In genomic region chr1:205456383-205456867, GRCh38 we compare ENCODE assay signal across 12 cellular contexts. TPM values are rescaled to one million over a fixed set of nuclear protein-coding genes. Genes with fewer than 3 reads are reported as not detected.
DNase-seq lines count a peak whose midpoint lies in the region; ATAC-seq, FAIRE-seq and TF ChIP-seq lines count a peak whose summit lies in the region.
"Had no signal": no experiment of that assay in that cellular context is flagged by ENCODE, and none has a peak within 500 bp of the region (broad histone marks: within the 10 kb centered on the region; RNA-seq: fewer than 3 reads in every experiment).

No MANE protein-coding gene starts in this region.

- H3K36me3 Mint-ChIP-seq in nephron progenitor cell (ENCODE audit: low read depth) = no peaks in the 10 kb centered on the region

- H3K36me3 ChIP-seq in HUES6 (ENCODE audit: control insufficient read depth, insufficient read depth, low read length) (peaks cover 8% of the 10 kb centered on the region; the same call in 1 of the 2 replicates), small intestine (ENCODE audit: control insufficient read depth in 2 of 2, insufficient read depth in 2 of 2, low read length in 2 of 2) (no peaks in the 10 kb centered on the region)

- H3K27me3 Mint-ChIP-seq in nephron progenitor cell (ENCODE audit: low read depth, poor library complexity) = peaks cover 32% of the 10 kb centered on the region

- peak overlapping the region; percentile 72; the same call in 1 of the 2 replicates for H3K27ac ChIP-seq in HUES6 (ENCODE audit: low read depth, low read length)
- no peak overlapping the region for H3K27ac ChIP-seq in small intestine (ENCODE audit: low read depth in 1 of 2, low read length in 1 of 2)

- peak overlapping the region; percentile 92 for H3K4me3 Mint-ChIP-seq in nephron progenitor cell

- H3K4me1 ChIP-seq in HUES6 (ENCODE audit: control insufficient read depth, insufficient read depth, low read length) (peaks cover 42% of the 10 kb centered on the region), small intestine (ENCODE audit: control insufficient read depth in 2 of 2, insufficient read depth in 1 of 2, low read depth in 1 of 2, low read length in 1 of 2) (peaks cover 0 to 7% of the 10 kb centered on the region in 2 donors)

- H3K9me3 ChIP-seq in HUES6 (ENCODE audit: control insufficient read depth, insufficient read depth, low read depth, low read length) = no peaks in the 10 kb centered on the region
- H3K9me3 ChIP-seq in small intestine (ENCODE audit: control insufficient read depth, low read depth) = no peaks in the 10 kb centered on the region

- peak overlapping the region; percentile 92 for H3K4me3 ChIP-seq in HUES6 (ENCODE audit: low read depth, low read length)
- peak overlapping the region in 1 of 2 donors; percentile 42 for H3K4me3 ChIP-seq in small intestine (ENCODE audit: low read depth in 1 of 2, low read length in 2 of 2)

- no peak overlapping the region for H3K27ac Mint-ChIP-seq in nephron progenitor cell

- H3K9me3 Mint-ChIP-seq in nephron progenitor cell = no peaks in the 10 kb centered on the region

- TF ChIP-seq CTCF in nephron progenitor cell (IDR thresholded peaks at IDR 0.05) = peak; percentile 9

- peak overlapping the region; percentile 85 for H3K9ac ChIP-seq in HUES6 (ENCODE audit: low read length)

- DNase-seq in D341Med (ENCODE audit: low spot score) (peak; percentile 75), cerebellar cortex (ENCODE audit: low spot score) (peak; percentile 58), nephron progenitor cell (peak; percentile 45), small intestine (no peak), mesenteric fat pad (ENCODE audit: low spot score) (no peak)
- no peak for DNase-seq in stimulated activated CD4-positive, alpha-beta T cell treated with anti-CD3 and anti-CD28 coated beads, Interleukin-2, amount 100 ng/mL, for 48 hours

- ATAC-seq in GM18519 (IDR thresholded peaks at IDR 0.05; ENCODE audit: low FRiP score, unreplicated experiment) = no peak

- H3K4me1 Mint-ChIP-seq in nephron progenitor cell = peaks cover 45% of the 10 kb centered on the region

- FAIRE-seq in small intestine (lab: Jason Lieb, UNC) = no peak
- FAIRE-seq: endometrium, TTC549 had no signal

- H3K27me3 ChIP-seq in HUES6 (ENCODE audit: control insufficient read depth, insufficient read depth, low read length) (peaks cover 5% of the 10 kb centered on the region; the same call in 1 of the 2 replicates), small intestine (ENCODE audit: control insufficient read depth in 2 of 2, insufficient read depth in 2 of 2, low read length in 2 of 2) (peaks cover 8 to 46% of the 10 kb centered on the region in 2 donors)

- 1 to 3% (median 1%) methylated on average over 37 to 47 of the region's 47 CpGs for WGBS in small intestine, 3 donors

RNA-seq across cellular contexts. Expression of gene BLACAT1, which starts 0.6 kb away (rescaled TPM):
- polyA plus RNA-seq in small intestine = under 1 TPM in 2 of 3 donors, not detected in 1; 0.22 to 0.30 TPM
- total RNA-seq in mesenteric fat pad = not detected
- total RNA-seq: pulmonary artery endothelial cell had no signal

RNA-seq across cellular contexts. Expression of gene LEMD1, which starts 34.6 kb away (rescaled TPM):
- polyA plus RNA-seq in small intestine = 1 to 10 TPM in 2 of 3 donors, under 1 TPM in 1; 0.34 to 3.8 (median 1.1) TPM
- not detected for total RNA-seq in mesenteric fat pad
- total RNA-seq: pulmonary artery endothelial cell, ureter had no signal

RNA-seq across cellular contexts. Expression of gene CDK18, which starts 48.0 kb away (rescaled TPM):
- polyA plus RNA-seq in small intestine = 10 to 100 TPM; 32.7 to 62.4 (median 43.8) TPM
- total RNA-seq in mesenteric fat pad = 4.0 TPM
- total RNA-seq: pulmonary artery endothelial cell had no signal

Comparison
In these comparisons a context has a peak if more than half of its experiments do, and no peak if none do; other contexts are left out.
1. DNase-seq: peak in D341Med (single experiment), cerebellar cortex (single experiment) and nephron progenitor cell (single experiment); none in small intestine (single experiment), stimulated activated CD4-positive, alpha-beta T cell treated with anti-CD3 and anti-CD28 coated beads, Interleukin-2, amount 100 ng/mL, for 48 hours (0 of 2) and mesenteric fat pad (single experiment).